In the genomic region with DNA sequence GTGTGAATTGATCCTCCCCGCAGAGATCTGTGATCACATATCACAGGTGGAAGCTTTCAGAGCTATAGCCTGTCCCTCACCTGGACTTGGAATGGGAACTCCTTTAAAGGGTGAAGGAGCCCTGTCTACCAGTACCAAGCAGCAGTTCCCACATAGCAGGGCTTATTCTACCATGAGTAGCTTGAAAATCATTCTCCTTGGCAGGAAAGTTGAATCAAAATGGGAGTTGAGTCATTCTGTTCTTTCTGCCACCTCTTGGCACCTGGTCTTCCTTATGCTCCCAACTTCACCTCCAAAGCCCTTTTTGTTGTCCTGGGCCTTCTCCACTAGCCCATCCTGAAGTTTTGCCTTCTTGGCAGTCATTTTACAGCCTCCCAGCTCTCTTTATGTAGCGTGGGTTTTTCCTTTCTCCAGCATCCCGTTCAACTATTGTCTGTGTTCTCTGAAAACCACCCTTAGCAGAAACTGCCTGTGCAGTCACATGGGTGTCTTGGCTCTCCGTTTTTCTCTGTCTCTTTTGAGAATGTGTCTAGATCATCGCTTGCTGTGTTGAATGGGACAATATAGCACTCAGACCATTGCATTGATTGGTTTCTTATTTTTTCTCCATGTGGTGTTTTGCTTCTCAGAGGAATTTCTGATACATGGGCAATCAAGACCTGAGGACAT, we compare ENCODE assay signal across 18 cellular contexts.
DNase-seq lines count a peak whose midpoint lies in the region; ATAC-seq, FAIRE-seq and TF ChIP-seq lines count a peak whose summit lies in the region.
"Had no signal": no experiment of that assay in that cellular context is flagged by ENCODE, and none has a peak within 500 bp of the region (broad histone marks: within the 10 kb centered on the region; RNA-seq: fewer than 3 reads in every experiment).

No MANE protein-coding gene starts in this region.

- peaks cover 34% of the 10 kb centered on the region for H3K4me1 ChIP-seq in parathyroid adenoma
- H3K4me1 ChIP-seq in pancreas, result peaks cover 21 to 42% (median 30%) of the 10 kb centered on the region in 3 donors
- peaks cover 35% of the 10 kb centered on the region for H3K4me1 ChIP-seq in lower lobe of right lung

- no peaks in the 10 kb centered on the region for H3K9me3 Mint-ChIP-seq in WTC11

- ATAC-seq in WTC11 (no peak), HG02623 (IDR thresholded peaks at IDR 0.05; ENCODE audit: unreplicated experiment) (no peak), pancreas (no peak), lower lobe of right lung (no peak)
- ATAC-seq: activated T-cell treated with anti-CD3 and anti-CD28 coated beads, Interleukin-2, amount 50 U/mL, for 72 hours had no signal

- no peaks in the 10 kb centered on the region for H3K36me3 ChIP-seq in parathyroid adenoma (ENCODE audit: control insufficient read depth, insufficient read depth, low read length)
- H3K36me3 ChIP-seq in pancreas, result no peaks in the 10 kb centered on the region
- no peaks in the 10 kb centered on the region for H3K36me3 ChIP-seq in lower lobe of right lung

- no peaks in the 10 kb centered on the region for H3K79me2 ChIP-seq in parathyroid adenoma

- H3K36me3 Mint-ChIP-seq in WTC11, result no peaks in the 10 kb centered on the region

- peak overlapping the region; percentile 2; the same call in 1 of the 2 replicates for H3K27ac Mint-ChIP-seq in WTC11
- H3K27ac Mint-ChIP-seq: activated T-cell treated with anti-CD3 and anti-CD28 coated beads, Interleukin-2, amount 50 U/mL, for 72 hours had no signal

- no peaks in the 10 kb centered on the region for H3K27me3 ChIP-seq in parathyroid adenoma (ENCODE audit: control insufficient read depth, insufficient read depth, low read length)
- H3K27me3 ChIP-seq in pancreas, result no peaks in the 10 kb centered on the region
- H3K27me3 ChIP-seq in lower lobe of right lung (ENCODE audit: low read depth), result no peaks in the 10 kb centered on the region

- no peak overlapping the region for H3K4me3 Mint-ChIP-seq in WTC11
- H3K4me3 Mint-ChIP-seq: activated T-cell treated with anti-CD3 and anti-CD28 coated beads, Interleukin-2, amount 50 U/mL, for 72 hours had no signal

- intact Hi-C loops in pancreas (cut with DNase I), result no loop called here
- intact Hi-C loops in lower lobe of right lung (cut with DNase I), result no loop called here

- no peak overlapping the region for H3K9ac ChIP-seq in parathyroid adenoma

- H3K27ac ChIP-seq in parathyroid adenoma (peak overlapping the region; percentile 90), pancreas (peak overlapping the region in 2 of 4 donors; percentile 5 to 78), lower lobe of right lung (no peak overlapping the region)

- H3K4me2 ChIP-seq in parathyroid adenoma (ENCODE audit: low read length), result no peak overlapping the region

- no peak for FAIRE-seq in pancreas (lab: Jason Lieb, UNC)
- FAIRE-seq: frontal cortex, keratinocyte, urothelium cell line had no signal

- CTCF ChIA-PET in WTC11 (lab: Charles Lee), result interaction anchor here (1.3 to 1.5 kb wide), 2 partner anchors 148 to 179 kb away, joined by 3 read pairs; no protein-coding TSS in a partner anchor

- TF ChIP-seq CTCF in WTC11 (IDR thresholded peaks at IDR 0.05) (no peak), parathyroid adenoma (IDR thresholded peaks at IDR 0.05) (no peak), pancreas (IDR thresholded peaks at IDR 0.05) (no peak), lower lobe of right lung (IDR thresholded peaks at IDR 0.05) (no peak)

- WGBS in pancreas, 2 donors, result 91 to 98% methylated on average over 5 of the region's 5 CpGs

- H3K27me3 Mint-ChIP-seq in WTC11 (ENCODE audit: low read depth), result no peaks in the 10 kb centered on the region

- DNase-seq in Ammon's horn (ENCODE audit: low spot score) (peak; percentile 84), WTC11 (ENCODE audit: low spot score) (no peak), globus pallidus (ENCODE audit: low spot score) (peak; percentile 92), pancreas (no peak), lower lobe of right lung (no peak), NOMO-1 treated with DMSO at 0.1 percent for 48 hours (lab: John Stamatoyannopoulos, UW; ENCODE audit: unreplicated experiment) (no peak)
- DNase-seq: activated CD4-positive, alpha-beta T cell treated with anti-CD3 and anti-CD28 coated beads, Interleukin-2, amount 50 U/mL, for 4 hours; activated T-cell treated with anti-CD3 and anti-CD28 coated beads, Interleukin-2, amount 50 U/mL, for 72 hours; GF-D8; retina; SHP77; stimulated activated CD4-positive, alpha-beta T cell treated with anti-CD3 and anti-CD28 coated beads, Interleukin-2, amount 100 ng/mL, for 24 hours; T-helper 9 cell had no signal

- H3K9me3 ChIP-seq in parathyroid adenoma (ENCODE audit: control insufficient read depth, low read length) (no peaks in the 10 kb centered on the region), pancreas (no peaks in the 10 kb centered on the region), lower lobe of right lung (no peaks in the 10 kb centered on the region)

- H2AFZ ChIP-seq in parathyroid adenoma, result peak overlapping the region; percentile 68

- POLR2A ChIA-PET in WTC11 (lab: Charles Lee), result no interaction called here

- H3K4me1 Mint-ChIP-seq in WTC11, result peaks cover 57% of the 10 kb centered on the region

- no peak overlapping the region for H3K4me3 ChIP-seq in parathyroid adenoma (ENCODE audit: low read depth, low read length)
- no peak overlapping the region for H3K4me3 ChIP-seq in pancreas
- H3K4me3 ChIP-seq in lower lobe of right lung, result no peak overlapping the region

TF ChIP-seq in WTC11, 78 proteins besides CTCF, POLR2A, EP300 and RAD21:
- TF ChIP-seq, protein P1, sequence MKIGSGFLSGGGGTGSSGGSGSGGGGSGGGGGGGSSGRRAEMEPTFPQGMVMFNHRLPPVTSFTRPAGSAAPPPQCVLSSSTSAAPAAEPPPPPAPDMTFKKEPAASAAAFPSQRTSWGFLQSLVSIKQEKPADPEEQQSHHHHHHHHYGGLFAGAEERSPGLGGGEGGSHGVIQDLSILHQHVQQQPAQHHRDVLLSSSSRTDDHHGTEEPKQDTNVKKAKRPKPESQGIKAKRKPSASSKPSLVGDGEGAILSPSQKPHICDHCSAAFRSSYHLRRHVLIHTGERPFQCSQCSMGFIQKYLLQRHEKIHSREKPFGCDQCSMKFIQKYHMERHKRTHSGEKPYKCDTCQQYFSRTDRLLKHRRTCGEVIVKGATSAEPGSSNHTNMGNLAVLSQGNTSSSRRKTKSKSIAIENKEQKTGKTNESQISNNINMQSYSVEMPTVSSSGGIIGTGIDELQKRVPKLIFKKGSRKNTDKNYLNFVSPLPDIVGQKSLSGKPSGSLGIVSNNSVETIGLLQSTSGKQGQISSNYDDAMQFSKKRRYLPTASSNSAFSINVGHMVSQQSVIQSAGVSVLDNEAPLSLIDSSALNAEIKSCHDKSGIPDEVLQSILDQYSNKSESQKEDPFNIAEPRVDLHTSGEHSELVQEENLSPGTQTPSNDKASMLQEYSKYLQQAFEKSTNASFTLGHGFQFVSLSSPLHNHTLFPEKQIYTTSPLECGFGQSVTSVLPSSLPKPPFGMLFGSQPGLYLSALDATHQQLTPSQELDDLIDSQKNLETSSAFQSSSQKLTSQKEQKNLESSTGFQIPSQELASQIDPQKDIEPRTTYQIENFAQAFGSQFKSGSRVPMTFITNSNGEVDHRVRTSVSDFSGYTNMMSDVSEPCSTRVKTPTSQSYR (CRISPR knock-in tag; IDR thresholded peaks at IDR 0.05), result no peak
- TF ChIP-seq ZNF416 (CRISPR knock-in tag; IDR thresholded peaks at IDR 0.05), result no peak
- TF ChIP-seq NFYB (CRISPR knock-in tag; conservative IDR thresholded peaks at IDR 0.05; ENCODE audit: low read depth), result no peak
- no peak for TF ChIP-seq ZNF423 (CRISPR knock-in tag; IDR thresholded peaks at IDR 0.05)
- TF ChIP-seq, protein P2, sequence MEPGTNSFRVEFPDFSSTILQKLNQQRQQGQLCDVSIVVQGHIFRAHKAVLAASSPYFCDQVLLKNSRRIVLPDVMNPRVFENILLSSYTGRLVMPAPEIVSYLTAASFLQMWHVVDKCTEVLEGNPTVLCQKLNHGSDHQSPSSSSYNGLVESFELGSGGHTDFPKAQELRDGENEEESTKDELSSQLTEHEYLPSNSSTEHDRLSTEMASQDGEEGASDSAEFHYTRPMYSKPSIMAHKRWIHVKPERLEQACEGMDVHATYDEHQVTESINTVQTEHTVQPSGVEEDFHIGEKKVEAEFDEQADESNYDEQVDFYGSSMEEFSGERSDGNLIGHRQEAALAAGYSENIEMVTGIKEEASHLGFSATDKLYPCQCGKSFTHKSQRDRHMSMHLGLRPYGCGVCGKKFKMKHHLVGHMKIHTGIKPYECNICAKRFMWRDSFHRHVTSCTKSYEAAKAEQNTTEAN (CRISPR knock-in tag; IDR thresholded peaks at IDR 0.05), result no peak
- no peak for TF ChIP-seq RELA (CRISPR knock-in tag; IDR thresholded peaks at IDR 0.05; ENCODE audit: borderline replicate concordance)
- TF ChIP-seq ZNF219 (CRISPR knock-in tag; IDR thresholded peaks at IDR 0.05; ENCODE audit: borderline replicate concordance), result no peak
- TF ChIP-seq, protein P3, sequence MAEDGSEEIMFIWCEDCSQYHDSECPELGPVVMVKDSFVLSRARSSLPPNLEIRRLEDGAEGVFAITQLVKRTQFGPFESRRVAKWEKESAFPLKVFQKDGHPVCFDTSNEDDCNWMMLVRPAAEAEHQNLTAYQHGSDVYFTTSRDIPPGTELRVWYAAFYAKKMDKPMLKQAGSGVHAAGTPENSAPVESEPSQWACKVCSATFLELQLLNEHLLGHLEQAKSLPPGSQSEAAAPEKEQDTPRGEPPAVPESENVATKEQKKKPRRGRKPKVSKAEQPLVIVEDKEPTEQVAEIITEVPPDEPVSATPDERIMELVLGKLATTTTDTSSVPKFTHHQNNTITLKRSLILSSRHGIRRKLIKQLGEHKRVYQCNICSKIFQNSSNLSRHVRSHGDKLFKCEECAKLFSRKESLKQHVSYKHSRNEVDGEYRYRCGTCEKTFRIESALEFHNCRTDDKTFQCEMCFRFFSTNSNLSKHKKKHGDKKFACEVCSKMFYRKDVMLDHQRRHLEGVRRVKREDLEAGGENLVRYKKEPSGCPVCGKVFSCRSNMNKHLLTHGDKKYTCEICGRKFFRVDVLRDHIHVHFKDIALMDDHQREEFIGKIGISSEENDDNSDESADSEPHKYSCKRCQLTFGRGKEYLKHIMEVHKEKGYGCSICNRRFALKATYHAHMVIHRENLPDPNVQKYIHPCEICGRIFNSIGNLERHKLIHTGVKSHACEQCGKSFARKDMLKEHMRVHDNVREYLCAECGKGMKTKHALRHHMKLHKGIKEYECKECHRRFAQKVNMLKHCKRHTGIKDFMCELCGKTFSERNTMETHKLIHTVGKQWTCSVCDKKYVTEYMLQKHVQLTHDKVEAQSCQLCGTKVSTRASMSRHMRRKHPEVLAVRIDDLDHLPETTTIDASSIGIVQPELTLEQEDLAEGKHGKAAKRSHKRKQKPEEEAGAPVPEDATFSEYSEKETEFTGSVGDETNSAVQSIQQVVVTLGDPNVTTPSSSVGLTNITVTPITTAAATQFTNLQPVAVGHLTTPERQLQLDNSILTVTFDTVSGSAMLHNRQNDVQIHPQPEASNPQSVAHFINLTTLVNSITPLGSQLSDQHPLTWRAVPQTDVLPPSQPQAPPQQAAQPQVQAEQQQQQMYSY (CRISPR knock-in tag; IDR thresholded peaks at IDR 0.05), result no peak
- TF ChIP-seq OVOL2 (CRISPR knock-in tag; IDR thresholded peaks at IDR 0.05; ENCODE audit: borderline replicate concordance), result no peak

Comparison
In these comparisons a context has a peak if more than half of its experiments do, and no peak if none do; other contexts are left out.
1. DNase-seq: peak in Ammon's horn (single experiment) and globus pallidus (single experiment); none in WTC11 (single experiment), pancreas (0 of 6), lower lobe of right lung (single experiment) and NOMO-1 treated with DMSO at 0.1 percent for 48 hours (single experiment).